In genomic region chr1:12614402-12615165, GRCh38 we compare ENCODE assay signal across 1 cellular context.
TF ChIP-seq lines count a peak whose summit lies in the region.

No MANE protein-coding gene starts in this region.

TF ChIP-seq in HepG2, 621 proteins besides CTCF, POLR2A, EP300 and RAD21 (continues in another document):
- TF ChIP-seq BRD4 (CRISPR knock-in tag; IDR thresholded peaks at IDR 0.05) (no peak), YEATS2 (CRISPR knock-in tag; IDR thresholded peaks at IDR 0.05; ENCODE audit: borderline replicate concordance) (no peak), KAT7 (CRISPR knock-in tag; IDR thresholded peaks at IDR 0.05; ENCODE audit: borderline replicate concordance) (peak; percentile 45; the same call in 1 of the 2 replicates), ZNF275 (CRISPR knock-in tag; IDR thresholded peaks at IDR 0.05; ENCODE audit: borderline replicate concordance) (no peak), ZXDC (CRISPR knock-in tag; IDR thresholded peaks at IDR 0.05) (no peak), ZNF713 (CRISPR knock-in tag; IDR thresholded peaks at IDR 0.05) (no peak), TRIM24 (CRISPR knock-in tag; IDR thresholded peaks at IDR 0.05) (no peak), TRAFD1 (CRISPR knock-in tag; IDR thresholded peaks at IDR 0.05; ENCODE audit: borderline replicate concordance) (no peak), ZNF281 (CRISPR knock-in tag; IDR thresholded peaks at IDR 0.05; ENCODE audit: borderline replicate concordance) (peak; percentile 31; the same call in 1 of the 2 replicates), SIN3B (IDR thresholded peaks at IDR 0.05; ENCODE audit: low read length) (no peak), FOXK1 (CRISPR knock-in tag; IDR thresholded peaks at IDR 0.05; ENCODE audit: borderline replicate concordance, low read depth) (peak; percentile 82; the same call in 1 of the 2 replicates), KIAA2018 (CRISPR knock-in tag; IDR thresholded peaks at IDR 0.05; ENCODE audit: borderline replicate concordance) (no peak), ZNF879 (CRISPR knock-in tag; IDR thresholded peaks at IDR 0.05) (no peak), ZHX1 (CRISPR knock-in tag; IDR thresholded peaks at IDR 0.05; ENCODE audit: low read depth) (no peak), SNRNP70 (IDR thresholded peaks at IDR 0.05; ENCODE audit: low read depth, low read length) (no peak), CREB1 (IDR thresholded peaks at IDR 0.05) (no peak), CREB1 (CRISPR knock-in tag; IDR thresholded peaks at IDR 0.05) (peak; percentile 81), SRSF1 (optimal IDR thresholded peaks at IDR 0.05; ENCODE audit: low read depth, low read length) (no peak), ZNF644 (CRISPR knock-in tag; IDR thresholded peaks at IDR 0.05; ENCODE audit: low read depth) (peak; percentile 10; the same call in 1 of the 2 replicates), ZNF12 (CRISPR knock-in tag; IDR thresholded peaks at IDR 0.05) (no peak), HMGXB3 (CRISPR knock-in tag; IDR thresholded peaks at IDR 0.05; ENCODE audit: borderline replicate concordance) (peak; percentile 20; the same call in 1 of the 2 replicates), CEBPB (IDR thresholded peaks at IDR 0.05; ENCODE audit: borderline replicate concordance, low read depth, low read length) (peak; percentile 81; the same call in 1 of the 2 replicates), RARG (CRISPR knock-in tag; IDR thresholded peaks at IDR 0.05; ENCODE audit: low read depth) (no peak), TCF7L2 (IDR thresholded peaks at IDR 0.05; ENCODE audit: low read depth, low read length) (no peak), ZNF672 (CRISPR knock-in tag; IDR thresholded peaks at IDR 0.05) (no peak), RBAK (CRISPR knock-in tag; IDR thresholded peaks at IDR 0.05) (no peak), CBX2 (IDR thresholded peaks at IDR 0.05; ENCODE audit: low read depth, low read length) (no peak), CBX2 (CRISPR knock-in tag; IDR thresholded peaks at IDR 0.05; ENCODE audit: low read depth) (no peak), NFKBIZ (CRISPR knock-in tag; IDR thresholded peaks at IDR 0.05) (peak; percentile 53; the same call in 1 of the 2 replicates), ZNF720 (CRISPR knock-in tag; IDR thresholded peaks at IDR 0.05) (no peak)
